In genomic region chr9:123028136-123028535, GRCh38 we compare ENCODE assay signal across 32 cellular contexts. TPM values are rescaled to one million over a fixed set of nuclear protein-coding genes. Genes with fewer than 3 reads are reported as not detected.
"Had no signal": no experiment of that assay in that cellular context is flagged by ENCODE, and none has a peak within 500 bp of the region (broad histone marks: within the 10 kb centered on the region; RNA-seq: fewer than 3 reads in every experiment).

No MANE protein-coding gene starts in this region.

- H3K27ac Mint-ChIP-seq: activated CD4-positive, alpha-beta T cell treated with anti-CD3 and anti-CD28 coated beads, Interleukin-2, amount 10 ng/mL, durations not matched to agents 24 days and 14 days; activated CD8-positive, alpha-beta T cell treated with anti-CD3 and anti-CD28 coated beads for 36 hours; activated naive CD8-positive, alpha-beta T cell treated with anti-CD3 and anti-CD28 coated beads for 36 hours; activated T-cell treated with anti-CD3 and anti-CD28 coated beads, Interleukin-2, amount 50 U/mL, for 72 hours; activated T-helper 17 cell treated with anti-CD3 and anti-CD28 coated beads, Interleukin-2, amount 50 U/mL, for 72 hours; T-helper 1 cell treated with Interleukin-12 subunit alpha and Interleukin-12 subunit beta and Interleukin-4 antibody, amounts not matched to agents 30 μg/mL and 1 μg/mL, for 36 hours had no signal

- H3K4me3 ChIP-seq: SJCRH30 had no signal

- ATAC-seq: activated CD8-positive, alpha-beta T cell treated with anti-CD3 and anti-CD28 coated beads for 36 hours; activated T-cell treated with anti-CD3 and anti-CD28 coated beads, Interleukin-2, amount 50 U/mL, for 72 hours; activated T-helper 17 cell treated with anti-CD3 and anti-CD28 coated beads, Interleukin-2, amount 50 U/mL, for 72 hours; Panc1 had no signal

- H3K4me1 Mint-ChIP-seq: activated T-helper 17 cell treated with anti-CD3 and anti-CD28 coated beads, Interleukin-2, amount 50 U/mL, for 72 hours had no signal

- H3K4me3 Mint-ChIP-seq: activated CD4-positive, alpha-beta T cell treated with anti-CD3 and anti-CD28 coated beads, Interleukin-2, amount 10 ng/mL, durations not matched to agents 24 days and 14 days; activated CD8-positive, alpha-beta T cell treated with anti-CD3 and anti-CD28 coated beads for 36 hours; activated naive CD8-positive, alpha-beta T cell treated with anti-CD3 and anti-CD28 coated beads for 36 hours; activated T-cell treated with anti-CD3 and anti-CD28 coated beads, Interleukin-2, amount 50 U/mL, for 72 hours; activated T-helper 17 cell treated with anti-CD3 and anti-CD28 coated beads, Interleukin-2, amount 50 U/mL, for 72 hours; T-helper 1 cell treated with Interleukin-12 subunit alpha and Interleukin-12 subunit beta and Interleukin-4 antibody, amounts not matched to agents 30 μg/mL and 1 μg/mL, for 36 hours had no signal

- H3K9me3 Mint-ChIP-seq: activated CD4-positive, alpha-beta T cell treated with anti-CD3 and anti-CD28 coated beads, Interleukin-2, amount 10 ng/mL, durations not matched to agents 24 days and 14 days; activated CD8-positive, alpha-beta T cell treated with anti-CD3 and anti-CD28 coated beads for 36 hours; activated naive CD8-positive, alpha-beta T cell treated with anti-CD3 and anti-CD28 coated beads for 36 hours; activated T-cell treated with anti-CD3 and anti-CD28 coated beads, Interleukin-2, amount 50 U/mL, for 72 hours; activated T-helper 17 cell treated with anti-CD3 and anti-CD28 coated beads, Interleukin-2, amount 50 U/mL, for 72 hours; T-helper 1 cell treated with Interleukin-12 subunit alpha and Interleukin-12 subunit beta and Interleukin-4 antibody, amounts not matched to agents 30 μg/mL and 1 μg/mL, for 36 hours had no signal

- H3K27me3 Mint-ChIP-seq: activated CD4-positive, alpha-beta T cell treated with anti-CD3 and anti-CD28 coated beads, Interleukin-2, amount 10 ng/mL, durations not matched to agents 24 days and 14 days; activated CD8-positive, alpha-beta T cell treated with anti-CD3 and anti-CD28 coated beads for 36 hours; activated naive CD8-positive, alpha-beta T cell treated with anti-CD3 and anti-CD28 coated beads for 36 hours; activated T-helper 17 cell treated with anti-CD3 and anti-CD28 coated beads, Interleukin-2, amount 50 U/mL, for 72 hours had no signal

- DNase-seq: activated CD4-positive, alpha-beta T cell treated with anti-CD3 and anti-CD28 coated beads, Interleukin-2, amount 10 ng/mL, durations not matched to agents 24 days and 14 days; activated CD4-positive, alpha-beta T cell treated with anti-CD3 and anti-CD28 coated beads, Interleukin-2, amount 50 U/mL, for 4 hours; activated CD8-positive, alpha-beta T cell treated with anti-CD3 and anti-CD28 coated beads for 36 hours; activated effector memory CD4-positive, alpha-beta T cell treated with anti-CD3 and anti-CD28 coated beads, Interleukin-2, amount 50 U/mL, for 16 hours; activated naive CD4-positive, alpha-beta T cell; activated naive CD4-positive, alpha-beta T cell treated with anti-CD3 and anti-CD28 coated beads, Interleukin-2, amount 50 U/mL, for 16 hours; activated naive CD8-positive, alpha-beta T cell treated with anti-CD3 and anti-CD28 coated beads for 36 hours; activated T-cell treated with anti-CD3 and anti-CD28 coated beads, Interleukin-2, amount 50 U/mL, for 1 hour; activated T-cell treated with anti-CD3 and anti-CD28 coated beads, Interleukin-2, amount 50 U/mL, for 72 hours; amniotic stem cell; aorta; brain microvascular endothelial cell; central memory CD4-positive, alpha-beta T cell; Kasumi-1; KG1; NCI-H1105; NCI-H1417 treated with DMSO at 0.1 percent for 48 hours; NCI-H187 treated with DMSO at 0.1 percent for 48 hours; NCI-H2081; NCI-H226; NCI-H446 treated with DMSO at 0.1 percent for 48 hours; NCI-H524; SHP77; SJCRH30; SK-N-SH; T-helper 9 cell; WERI-Rb-1 had no signal

- H3K27ac ChIP-seq: brain microvascular endothelial cell, SJCRH30, WERI-Rb-1 had no signal

RNA-seq across cellular contexts. Expression of gene GPR21, which starts 5.3 kb away (rescaled TPM):
- total RNA-seq: M059J, RPMI7951 had no signal
